13 cellular contexts compared by ENCODE assay signal in genomic region chr11:66011239-66011784, GRCh38. TPM values are rescaled to one million over a fixed set of nuclear protein-coding genes. Genes with fewer than 3 reads are reported as not detected.
DNase-seq lines count a peak whose midpoint lies in the region; ATAC-seq and TF ChIP-seq lines count a peak whose summit lies in the region.
"Had no signal": no experiment of that assay in that cellular context is flagged by ENCODE, and none has a peak within 500 bp of the region (broad histone marks: within the 10 kb centered on the region; RNA-seq: fewer than 3 reads in every experiment).

No MANE protein-coding gene starts in this region.

- H3K36me3 ChIP-seq in lung (ENCODE audit: control insufficient read depth in 2 of 2, insufficient read depth in 2 of 2, low read length in 2 of 2), result no peaks in the 10 kb centered on the region

- no peaks in the 10 kb centered on the region for H3K27me3 ChIP-seq in lung (ENCODE audit: control insufficient read depth, insufficient read depth)

- TF ChIP-seq CTCF in AG10803 (conservative IDR thresholded peaks at IDR 0.05; ENCODE audit: low read length) (no peak), choroid plexus epithelial cell (conservative IDR thresholded peaks at IDR 0.05; ENCODE audit: low read depth, low read length) (no peak), lung (IDR thresholded peaks at IDR 0.05; ENCODE audit: control extremely low read depth, extremely low read depth) (no peak)

- H3K4me3 ChIP-seq in AG10803 (ENCODE audit: low read length), result no peak overlapping the region
- no peak overlapping the region for H3K4me3 ChIP-seq in choroid plexus epithelial cell (ENCODE audit: low read depth, low read length)
- H3K4me3 ChIP-seq in lung, result no peak overlapping the region

- ATAC-seq in lung (ENCODE audit: insufficient read depth, low FRiP score), result peak; percentile 56

- H3K9me3 ChIP-seq in lung (ENCODE audit: control insufficient read depth in 2 of 2, insufficient read depth in 1 of 2, low read length in 1 of 2), result no peaks in the 10 kb centered on the region

- DNase-seq in AG10803 (ENCODE audit: low read depth), result peak; percentile 67
- peak; percentile 48 for DNase-seq in HT1080 (ENCODE audit: low read depth)
- peak; percentile 36 for DNase-seq in choroid plexus epithelial cell (ENCODE audit: low read depth)
- peak; percentile 89 for DNase-seq in lung (ENCODE audit: low spot score)
- DNase-seq in NCI-H2107 (lab: John Stamatoyannopoulos, UW), result no peak
- no peak for DNase-seq in NCI-H2171 treated with DMSO at 0.1 percent for 48 hours (lab: John Stamatoyannopoulos, UW)
- DNase-seq in stimulated activated naive CD4-positive, alpha-beta T cell (lab: John Stamatoyannopoulos, UW), result no peak
- DNase-seq in NK-92 treated with Interleukin-12 subunit alpha and Interleukin-12 subunit beta, amount 100 ng/mL, for 24 hours (lab: John Stamatoyannopoulos, UW), result no peak
- DNase-seq: activated CD8-positive, alpha-beta T cell treated with anti-CD3 and anti-CD28 coated beads for 36 hours; AML-193; amygdala; NCI-H187 treated with DMSO at 0.1 percent for 48 hours; nephron progenitor cell had no signal

- H3K27ac ChIP-seq in lung (ENCODE audit: low read depth in 1 of 2, low read length in 1 of 2), result peak overlapping the region in 1 of 2 donors; percentile 72

- H3K4me1 ChIP-seq in lung (ENCODE audit: control insufficient read depth in 2 of 2, insufficient read depth in 2 of 2, low read length in 2 of 2), result peaks cover 0 to 9% of the 10 kb centered on the region in 2 donors

- 36 to 62% methylated on average over 13 to 14 of the region's 14 CpGs for WGBS in lung, 2 donors

RNA-seq across cellular contexts. Expression of gene CST6, which starts 0.5 kb away (rescaled TPM):
- total RNA-seq in HT1080 (2014; rRNA removed; shearing (Covaris generic)), result not detected in 2 replicates
- polyA plus RNA-seq in HT1080 (2015; cell fraction: cytosol; rRNA removed), result 0.12 TPM in 1 of 2 replicates, not detected in the other
- polyA plus RNA-seq in HT1080 (2015; cell fraction: nucleus; rRNA removed), result not detected in 2 replicates
- total RNA-seq in lung, result 10 to 100 TPM in 1 of 2 donors, 1 to 10 TPM in 1; 7.1 to 17.7 TPM
- 10 to 100 TPM; 31.7 to 38.8 TPM for polyA plus RNA-seq in lung

RNA-seq across cellular contexts. Expression of gene BANF1, which starts 9.0 kb away (rescaled TPM):
- 99.1 and 153 TPM in 2 replicates for total RNA-seq in HT1080 (2014; rRNA removed; shearing (Covaris generic))
- 289 and 346 TPM in 2 replicates for polyA plus RNA-seq in HT1080 (2015; cell fraction: cytosol; rRNA removed)
- polyA plus RNA-seq in HT1080 (2015; cell fraction: nucleus; rRNA removed), result 146 and 147 TPM in 2 replicates
- total RNA-seq in lung, result 100 to 1,000 TPM in 1 of 2 donors, 10 to 100 TPM in 1; 17.7 to 185 TPM
- 100 to 1,000 TPM; 132 to 315 TPM for polyA plus RNA-seq in lung

RNA-seq across cellular contexts. Expression of gene EIF1AD, which starts 9.4 kb away (rescaled TPM):
- total RNA-seq in HT1080 (2014; rRNA removed; shearing (Covaris generic)), result 45.8 and 57.5 TPM in 2 replicates
- 22.9 and 28.0 TPM in 2 replicates for polyA plus RNA-seq in HT1080 (2015; cell fraction: cytosol; rRNA removed)
- polyA plus RNA-seq in HT1080 (2015; cell fraction: nucleus; rRNA removed), result 42.3 and 43.4 TPM in 2 replicates
- total RNA-seq in lung, result 10 to 100 TPM; 27.4 to 33.2 TPM
- polyA plus RNA-seq in lung, result 10 to 100 TPM; 22.0 to 29.9 TPM

RNA-seq across cellular contexts. Expression of gene CATSPER1, which starts 15.0 kb away (rescaled TPM):
- total RNA-seq in HT1080 (2014; rRNA removed; shearing (Covaris generic)), result 10.0 and 13.7 TPM in 2 replicates
- polyA plus RNA-seq in HT1080 (2015; cell fraction: cytosol; rRNA removed), result 21.6 and 30.2 TPM in 2 replicates
- 15.3 and 17.8 TPM in 2 replicates for polyA plus RNA-seq in HT1080 (2015; cell fraction: nucleus; rRNA removed)
- 1 to 10 TPM in 1 of 2 donors, not detected in 1; 2.9 TPM for total RNA-seq in lung
- polyA plus RNA-seq in lung, result 1 to 10 TPM; 3.1 to 3.3 TPM
- total RNA-seq: activated CD8-positive, alpha-beta T cell treated with anti-CD3 and anti-CD28 coated beads for 36 hours had no signal

RNA-seq across cellular contexts. Expression of gene GAL3ST3, which starts 37.6 kb away (rescaled TPM):
- total RNA-seq in HT1080 (2014; rRNA removed; shearing (Covaris generic)), result not detected in 2 replicates
- polyA plus RNA-seq in HT1080 (2015; cell fraction: cytosol; rRNA removed), result not detected in 2 replicates
- not detected in 2 replicates for polyA plus RNA-seq in HT1080 (2015; cell fraction: nucleus; rRNA removed)
- total RNA-seq in lung, result not detected
- not detected for polyA plus RNA-seq in lung

Comparison
In these comparisons a context has a peak if more than half of its experiments do, and no peak if none do; other contexts are left out.
1. DNase-seq: peak in AG10803 (single experiment), HT1080 (single experiment), choroid plexus epithelial cell (single experiment) and lung (single experiment); none in NCI-H2107 (single experiment), NCI-H2171 treated with DMSO at 0.1 percent for 48 hours (single experiment), stimulated activated naive CD4-positive, alpha-beta T cell (0 of 6) and NK-92 treated with Interleukin-12 subunit alpha and Interleukin-12 subunit beta, amount 100 ng/mL, for 24 hours (single experiment).